In the genomic region with DNA sequence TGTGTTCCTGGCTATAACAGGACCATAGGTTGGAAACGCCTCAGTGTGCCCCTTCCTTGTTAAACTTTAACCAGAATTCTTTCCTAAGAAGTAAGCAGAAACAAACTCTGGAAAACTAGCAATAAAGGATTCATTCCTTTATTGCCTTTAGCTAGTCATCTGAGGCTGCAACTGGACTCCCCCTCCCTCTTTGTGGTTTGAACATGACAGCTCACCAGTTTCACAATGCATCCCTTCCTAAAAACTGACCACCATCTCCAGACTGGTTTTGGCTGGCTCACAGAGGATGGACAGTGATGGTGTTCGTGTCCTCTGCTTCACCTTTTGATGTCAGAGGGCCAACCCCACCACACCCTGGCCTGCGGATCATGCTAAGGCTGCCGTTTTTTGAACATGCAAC, we compare ENCODE assay signal across 1 cellular context.
TF ChIP-seq lines count a peak whose summit lies in the region.

No MANE protein-coding gene starts in this region.

TF ChIP-seq in GM12878, 131 proteins besides CTCF, POLR2A, EP300 and RAD21 (continued from another document):
- no peak for TF ChIP-seq PKNOX1 (IDR thresholded peaks at IDR 0.05)
